ENCODE assay signal across 1 cellular context in the genomic region with DNA sequence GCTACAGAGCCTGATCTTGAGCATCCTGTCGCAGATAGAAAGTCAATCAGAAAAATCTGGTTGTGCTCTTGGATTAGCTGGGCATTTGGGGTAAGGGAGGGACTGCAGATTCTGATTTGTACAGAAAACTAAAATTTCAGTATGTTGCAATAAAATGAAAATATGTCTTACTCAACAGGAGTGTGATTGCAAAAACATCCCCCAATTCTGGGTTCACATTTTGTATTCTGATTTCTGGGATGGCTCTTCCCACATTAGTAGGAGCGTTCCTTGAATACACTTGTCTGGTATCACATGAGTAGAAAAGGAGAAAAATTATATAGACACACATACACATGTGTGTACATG.
TF ChIP-seq lines count a peak whose summit lies in the region.

No MANE protein-coding gene starts in this region.

TF ChIP-seq in HepG2, 621 proteins besides CTCF, POLR2A, EP300 and RAD21:
- TF ChIP-seq GTF3A (CRISPR knock-in tag; conservative IDR thresholded peaks at IDR 0.05): no peak
- peak; percentile 69; the same call in 1 of the 2 replicates for TF ChIP-seq CEBPB (IDR thresholded peaks at IDR 0.05; ENCODE audit: borderline replicate concordance, low read depth, low read length)
- TF ChIP-seq POLR2AphosphoS2 (IDR thresholded peaks at IDR 0.05; ENCODE audit: low read depth, low read length): 0 out of 2 replicates have a peak, but pooled peaks have one; percentile 14
- TF ChIP-seq, protein P1, sequence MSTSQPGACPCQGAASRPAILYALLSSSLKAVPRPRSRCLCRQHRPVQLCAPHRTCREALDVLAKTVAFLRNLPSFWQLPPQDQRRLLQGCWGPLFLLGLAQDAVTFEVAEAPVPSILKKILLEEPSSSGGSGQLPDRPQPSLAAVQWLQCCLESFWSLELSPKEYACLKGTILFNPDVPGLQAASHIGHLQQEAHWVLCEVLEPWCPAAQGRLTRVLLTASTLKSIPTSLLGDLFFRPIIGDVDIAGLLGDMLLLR (CRISPR knock-in tag; IDR thresholded peaks at IDR 0.05): no peak
- TF ChIP-seq ZNF790 (CRISPR knock-in tag; IDR thresholded peaks at IDR 0.05; ENCODE audit: borderline replicate concordance): no peak
- no peak for TF ChIP-seq SYNCRIP (IDR thresholded peaks at IDR 0.05; ENCODE audit: insufficient read depth, low read depth, low read length)
- no peak for TF ChIP-seq ZNF660 (CRISPR knock-in tag; IDR thresholded peaks at IDR 0.05; ENCODE audit: borderline replicate concordance, low read depth)
- TF ChIP-seq, protein P2, sequence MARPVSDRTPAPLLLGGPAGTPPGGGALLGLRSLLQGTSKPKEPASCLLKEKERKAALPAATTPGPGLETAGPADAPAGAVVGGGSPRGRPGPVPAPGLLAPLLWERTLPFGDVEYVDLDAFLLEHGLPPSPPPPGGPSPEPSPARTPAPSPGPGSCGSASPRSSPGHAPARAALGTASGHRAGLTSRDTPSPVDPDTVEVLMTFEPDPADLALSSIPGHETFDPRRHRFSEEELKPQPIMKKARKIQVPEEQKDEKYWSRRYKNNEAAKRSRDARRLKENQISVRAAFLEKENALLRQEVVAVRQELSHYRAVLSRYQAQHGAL (CRISPR knock-in tag; IDR thresholded peaks at IDR 0.05; ENCODE audit: not compliant biosample characterization): no peak
- no peak for TF ChIP-seq THYN1 (CRISPR knock-in tag; IDR thresholded peaks at IDR 0.05; ENCODE audit: borderline replicate concordance, low read depth)
- no peak for TF ChIP-seq ATM (IDR thresholded peaks at IDR 0.05; ENCODE audit: borderline replicate concordance)
- no peak for TF ChIP-seq ETV6 (CRISPR knock-in tag; conservative IDR thresholded peaks at IDR 0.05)
- TF ChIP-seq ZNF546 (CRISPR knock-in tag; conservative IDR thresholded peaks at IDR 0.05): no peak
- TF ChIP-seq, protein P3, sequence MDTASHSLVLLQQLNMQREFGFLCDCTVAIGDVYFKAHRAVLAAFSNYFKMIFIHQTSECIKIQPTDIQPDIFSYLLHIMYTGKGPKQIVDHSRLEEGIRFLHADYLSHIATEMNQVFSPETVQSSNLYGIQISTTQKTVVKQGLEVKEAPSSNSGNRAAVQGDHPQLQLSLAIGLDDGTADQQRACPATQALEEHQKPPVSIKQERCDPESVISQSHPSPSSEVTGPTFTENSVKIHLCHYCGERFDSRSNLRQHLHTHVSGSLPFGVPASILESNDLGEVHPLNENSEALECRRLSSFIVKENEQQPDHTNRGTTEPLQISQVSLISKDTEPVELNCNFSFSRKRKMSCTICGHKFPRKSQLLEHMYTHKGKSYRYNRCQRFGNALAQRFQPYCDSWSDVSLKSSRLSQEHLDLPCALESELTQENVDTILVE (CRISPR knock-in tag; IDR thresholded peaks at IDR 0.05): no peak
